7 cellular contexts compared by ENCODE assay signal in the genomic region with DNA sequence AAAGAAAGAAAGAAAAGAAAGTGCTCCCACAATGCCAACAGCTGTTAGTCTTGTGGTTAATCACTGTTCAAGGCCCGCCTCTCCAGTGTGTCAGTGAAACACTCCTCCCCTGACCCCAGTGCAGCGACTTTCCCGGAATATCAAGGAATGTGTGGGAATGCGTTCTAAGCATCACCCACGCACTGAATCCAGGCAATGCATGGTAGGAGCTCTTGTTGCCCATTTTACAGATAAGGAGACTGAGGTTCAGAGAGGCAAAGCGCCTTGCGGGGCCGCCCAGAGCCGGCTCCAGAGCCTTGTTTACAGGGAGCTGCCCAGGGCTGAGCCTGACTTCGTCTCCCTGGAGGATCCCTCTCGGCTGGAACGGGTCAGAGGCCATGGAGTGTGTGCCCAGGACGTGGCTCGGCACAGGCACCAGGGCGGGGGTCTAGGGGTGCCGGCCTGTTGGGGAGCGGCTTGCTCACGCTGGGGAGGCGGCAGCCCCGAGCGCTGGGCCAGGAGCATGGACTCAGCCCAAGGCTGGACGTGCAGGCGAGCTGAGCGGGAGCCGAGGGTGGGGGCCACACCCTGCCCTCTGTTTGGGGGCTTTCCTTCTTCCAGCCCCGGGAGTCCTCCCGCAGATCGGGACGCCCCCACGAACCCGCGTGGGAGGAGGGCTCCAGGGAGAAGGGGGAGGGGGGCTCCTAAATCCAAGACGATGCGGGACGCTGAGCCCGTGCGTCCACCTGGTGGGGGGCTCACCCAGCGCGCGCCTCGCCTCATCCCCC. TPM values are rescaled to one million over a fixed set of nuclear protein-coding genes. Genes with fewer than 3 reads are reported as not detected.
DNase-seq lines count a peak whose midpoint lies in the region; ATAC-seq and TF ChIP-seq lines count a peak whose summit lies in the region.

No MANE protein-coding gene starts in this region.

- no peak for TF ChIP-seq RAD21 in IMR-90 (IDR thresholded peaks at IDR 0.05; ENCODE audit: low read length)

- peaks cover 4% of the 10 kb centered on the region; the same call in 1 of the 2 replicates for H3K9me3 ChIP-seq in IMR-90 (ENCODE audit: control insufficient read depth, insufficient read depth, low read length)
- peaks cover 0 to 10% (median 0%) of the 10 kb centered on the region in 11 donors for H3K9me3 ChIP-seq in heart right ventricle

- peak overlapping the region; percentile 10 to 42; a peak in 3 of 4 replicates for H4K8ac ChIP-seq in IMR-90 (ENCODE audit: low read depth in 2 of 2, low read length in 2 of 2)

- peak overlapping the region; percentile 84 for H3K27ac Mint-ChIP-seq in activated naive CD8-positive, alpha-beta T cell treated with anti-CD3 and anti-CD28 coated beads, Interleukin-2, amount 50 U/mL, for 24 hours

- H3K36me3 ChIP-seq in IMR-90 (ENCODE audit: control insufficient read depth, insufficient read depth, low read length) (peaks cover 26% of the 10 kb centered on the region), heart right ventricle (peaks cover 0 to 32% (median 26%) of the 10 kb centered on the region in 9 donors)

- TF ChIP-seq POLR2A in IMR-90 (IDR thresholded peaks at IDR 0.05; ENCODE audit: low read depth, low read length) = no peak

- H2BK20ac ChIP-seq in IMR-90 (ENCODE audit: low read depth, low read length) = no peak overlapping the region

- in situ Hi-C loops in IMR-90 (cut with MboI; ENCODE audit: low sequenced_read_pairs) = no loop called here

- H2BK120ac ChIP-seq in IMR-90 (ENCODE audit: low read depth, low read length) = peak overlapping the region; percentile 59

- H3K27me3 ChIP-seq in IMR-90 (ENCODE audit: control insufficient read depth, insufficient read depth, low read length) (no peaks in the 10 kb centered on the region), heart right ventricle (no peaks in the 10 kb centered on the region)

- peak overlapping the region; percentile 85 for H3K4me3 Mint-ChIP-seq in activated naive CD8-positive, alpha-beta T cell treated with anti-CD3 and anti-CD28 coated beads, Interleukin-2, amount 50 U/mL, for 24 hours

- peak overlapping the region; percentile 85 for H3K14ac ChIP-seq in IMR-90 (replicated peaks; ENCODE audit: low read depth, low read length)

- intact Hi-C loops in IMR-90 (cut with micrococcal nuclease) (no loop called here), heart right ventricle (cut with DNase I) (loop anchor here in 1 of 10 donors (2.0 kb wide), 1 partner anchor 18 kb away; the partner anchor contains the start of gene ST6GALNAC4)

- peak; percentile 36 for ATAC-seq in IMR-90 (ENCODE audit: low read depth)
- peak; percentile 6 for ATAC-seq in activated naive CD8-positive, alpha-beta T cell treated with anti-CD3 and anti-CD28 coated beads, Interleukin-2, amount 50 U/mL, for 24 hours
- peak; percentile 32 to 71 (median 58) for ATAC-seq in heart right ventricle
- ATAC-seq in HG02870 (IDR thresholded peaks at IDR 0.05; ENCODE audit: unreplicated experiment) = no peak

- WGBS in IMR-90 (ENCODE audit: extremely low coverage in 2 of 2, insufficient read length in 1 of 2), 2 experiments = 12% methylated on average over 13 of the region's 41 CpGs; no CpG with 5 or more reads in 1 of the 2 experiments
- WGBS in heart right ventricle, 2 donors = 10 to 13% methylated on average over 32 to 41 of the region's 41 CpGs

- CTCF ChIA-PET in IMR-90 (lab: Yijun Ruan, JAX) = interaction anchor here (1.2 kb wide), 1 partner anchor 164 kb away, joined by 4 read pairs; the partner anchor contains the start of gene TOR2A

- peak; percentile 89 for DNase-seq in IMR-90
- peak; percentile 43 for DNase-seq in activated naive CD8-positive, alpha-beta T cell treated with anti-CD3 and anti-CD28 coated beads, Interleukin-2, amount 50 U/mL, for 24 hours
- DNase-seq in heart right ventricle = peak; percentile 52 to 79
- peak; percentile 88 for DNase-seq in renal cortical epithelial cell (ENCODE audit: low read depth)
- no peak for DNase-seq in NCI-H146 (lab: John Stamatoyannopoulos, UW)

- peak overlapping the region; percentile 83 for H3K4ac ChIP-seq in IMR-90 (ENCODE audit: low read depth, low read length)

- H4K5ac ChIP-seq in IMR-90 (ENCODE audit: low read depth, low read length) = peak overlapping the region; percentile 55

- TF ChIP-seq CTCF in GM12875 (IDR thresholded peaks at IDR 0.05; ENCODE audit: borderline replicate concordance, insufficient read depth, low read depth, low read length) (no peak), IMR-90 (conservative IDR thresholded peaks at IDR 0.05; ENCODE audit: low read depth, low read length) (no peak), heart right ventricle (IDR thresholded peaks at IDR 0.05) (no peak)

- H3K4me2 ChIP-seq in IMR-90 (ENCODE audit: low read depth, low read length) = peak overlapping the region; percentile 32

- H3K79me1 ChIP-seq in IMR-90 (ENCODE audit: low read depth in 1 of 2, low read length in 2 of 2) = peaks cover 19 to 56% of the 10 kb centered on the region in 2 experiments; a peak in 3 of 4 replicates

- H3K27me3 Mint-ChIP-seq in activated naive CD8-positive, alpha-beta T cell treated with anti-CD3 and anti-CD28 coated beads, Interleukin-2, amount 50 U/mL, for 24 hours = no peaks in the 10 kb centered on the region

- H3K9ac ChIP-seq in IMR-90 (ENCODE audit: low read depth, low read length) = peak overlapping the region; percentile 91

- POLR2A ChIA-PET in IMR-90 (lab: Charles Lee; ENCODE audit: unreplicated experiment) = interaction anchor here (0.8 kb wide), 1 partner anchor 14 kb away, joined by 3 read pairs; no protein-coding TSS in a partner anchor

- peaks cover 4% of the 10 kb centered on the region for H3K9me3 Mint-ChIP-seq in activated naive CD8-positive, alpha-beta T cell treated with anti-CD3 and anti-CD28 coated beads, Interleukin-2, amount 50 U/mL, for 24 hours

- H2AK9ac ChIP-seq in IMR-90 (replicated peaks; ENCODE audit: low read depth, low read length, poor library complexity) = peak overlapping the region; percentile 88

- peak overlapping the region; percentile 74 for H2AK5ac ChIP-seq in IMR-90 (ENCODE audit: low read depth, low read length)

- H2BK5ac ChIP-seq in IMR-90 (ENCODE audit: low read depth, low read length, poor library complexity, severe bottlenecking) = peak overlapping the region; percentile 89

- H2AFZ ChIP-seq in IMR-90 (replicated peaks; ENCODE audit: low read length, poor library complexity) = peak overlapping the region; percentile 86

- H4K91ac ChIP-seq in IMR-90 (ENCODE audit: insufficient read depth, low read depth, low read length) = peak overlapping the region; percentile 68

- peaks cover 23% of the 10 kb centered on the region for H3K4me1 ChIP-seq in IMR-90 (ENCODE audit: control insufficient read depth, insufficient read depth, low read length)
- peaks cover 18 to 52% (median 39%) of the 10 kb centered on the region in 9 donors for H3K4me1 ChIP-seq in heart right ventricle

- H3K27ac ChIP-seq in IMR-90 (ENCODE audit: insufficient read depth, low read length) = peak overlapping the region; percentile 95
- H3K27ac ChIP-seq in heart right ventricle = peak overlapping the region; percentile 85 to 98 (median 95)

- peaks cover 16% of the 10 kb centered on the region for H3K9me1 ChIP-seq in IMR-90 (ENCODE audit: insufficient read depth, low read length)

- BruUV-seq in IMR-90 (replicated peaks; lab: Mats Ljungman, UMichigan) = no TSS peak

- H3K4me3 ChIP-seq in GM12875 (ENCODE audit: low read depth, low read length) (peak overlapping the region; percentile 81), IMR-90 (ENCODE audit: insufficient read depth, low read depth, low read length) (peak overlapping the region; percentile 98), heart right ventricle (peak overlapping the region; percentile 88 to 100 (median 98))

- peaks cover 27% of the 10 kb centered on the region for H4K20me1 ChIP-seq in IMR-90 (ENCODE audit: insufficient read depth, low read length)

- H3K23ac ChIP-seq in IMR-90 (ENCODE audit: low read depth, low read length) = peak overlapping the region; percentile 91

- peak overlapping the region; percentile 81 for H3K18ac ChIP-seq in IMR-90 (ENCODE audit: low read depth, low read length)

- dilution Hi-C loops in IMR-90 (cut with HindIII; ENCODE audit: low sequenced_read_pairs, unreplicated experiment) = no loop called here

- peaks cover 39% of the 10 kb centered on the region for H3K4me1 Mint-ChIP-seq in activated naive CD8-positive, alpha-beta T cell treated with anti-CD3 and anti-CD28 coated beads, Interleukin-2, amount 50 U/mL, for 24 hours

- H3K36me3 Mint-ChIP-seq in activated naive CD8-positive, alpha-beta T cell treated with anti-CD3 and anti-CD28 coated beads, Interleukin-2, amount 50 U/mL, for 24 hours (ENCODE audit: low read depth) = peaks cover 40% of the 10 kb centered on the region

- no peak overlapping the region for H2BK15ac ChIP-seq in IMR-90 (ENCODE audit: low read depth, low read length)

- peak overlapping the region; percentile 56 for H3K56ac ChIP-seq in IMR-90 (ENCODE audit: extremely low read depth, insufficient read depth, low read length)

RNA-seq across cellular contexts. Expression of gene ST6GALNAC6, which starts 0.8 kb away (rescaled TPM):
- total RNA-seq in IMR-90 (2012; rRNA removed) (35.3 and 35.7 TPM in 2 replicates), heart right ventricle (10 to 100 TPM; 32.8 to 52.0 (median 44.7) TPM), renal cortical epithelial cell (23.1 and 30.5 TPM in 2 replicates)
- polyA plus RNA-seq in IMR-90 (2012; rRNA removed) (47.6 and 48.6 TPM in 2 replicates), heart right ventricle (10 to 100 TPM; 33.0 to 40.5 TPM)
- 41.6 and 60.0 TPM in 2 replicates for polyA plus RNA-seq in IMR-90 (2012; cell fraction: cytosol; rRNA removed)
- 105 and 190 TPM in 2 replicates for polyA plus RNA-seq in IMR-90 (2012; cell fraction: nucleus; rRNA removed; ENCODE audit: low replicate concordance)

RNA-seq across cellular contexts. Expression of gene ST6GALNAC4, which starts 18.2 kb away (rescaled TPM):
- total RNA-seq in IMR-90 (2012; rRNA removed) = 11.9 and 12.5 TPM in 2 replicates
- 32.9 and 42.2 TPM in 2 replicates for polyA plus RNA-seq in IMR-90 (2012; rRNA removed)
- polyA plus RNA-seq in IMR-90 (2012; cell fraction: cytosol; rRNA removed) = 18.6 and 48.3 TPM in 2 replicates
- polyA plus RNA-seq in IMR-90 (2012; cell fraction: nucleus; rRNA removed; ENCODE audit: low replicate concordance) = 25.4 and 59.2 TPM in 2 replicates
- 10 to 100 TPM; 23.2 to 52.9 (median 33.9) TPM for total RNA-seq in heart right ventricle
- 10 to 100 TPM; 10.8 to 48.6 TPM for polyA plus RNA-seq in heart right ventricle
- 31.8 and 33.0 TPM in 2 replicates for total RNA-seq in renal cortical epithelial cell

RNA-seq across cellular contexts. Expression of gene AK1, which starts 21.1 kb away (rescaled TPM):
- total RNA-seq in IMR-90 (2012; rRNA removed) = 44.8 and 51.4 TPM in 2 replicates
- 119 and 126 TPM in 2 replicates for polyA plus RNA-seq in IMR-90 (2012; rRNA removed)
- polyA plus RNA-seq in IMR-90 (2012; cell fraction: cytosol; rRNA removed) = 146 and 387 TPM in 2 replicates
- polyA plus RNA-seq in IMR-90 (2012; cell fraction: nucleus; rRNA removed; ENCODE audit: low replicate concordance) = 158 and 207 TPM in 2 replicates
- 100 to 1,000 TPM; 553 to 918 (median 731) TPM for total RNA-seq in heart right ventricle
- polyA plus RNA-seq in heart right ventricle = 1,000 to 10,000 TPM in 1 of 2 donors, 100 to 1,000 TPM in 1; 500 to 1,050 TPM
- total RNA-seq in renal cortical epithelial cell = 37.3 and 43.8 TPM in 2 replicates

RNA-seq across cellular contexts. Expression of gene PIP5KL1, which starts 32.0 kb away (rescaled TPM):
- total RNA-seq in IMR-90 (2012; rRNA removed) (0.28 and 0.36 TPM in 2 replicates), heart right ventricle (under 1 TPM in 7 of 10 donors, not detected in 3; 0.25 to 0.59 (median 0.47) TPM), renal cortical epithelial cell (0.65 and 2.1 TPM in 2 replicates)
- polyA plus RNA-seq in IMR-90 (2012; rRNA removed) (2.7 and 3.6 TPM in 2 replicates), heart right ventricle (under 1 TPM in 1 of 2 donors, not detected in 1; 0.28 TPM)
- 2.5 and 3.4 TPM in 2 replicates for polyA plus RNA-seq in IMR-90 (2012; cell fraction: cytosol; rRNA removed)
- polyA plus RNA-seq in IMR-90 (2012; cell fraction: nucleus; rRNA removed; ENCODE audit: low replicate concordance) = 22.0 and 36.8 TPM in 2 replicates

RNA-seq across cellular contexts. Expression of gene DPM2, which starts 39.0 kb away (rescaled TPM):
- total RNA-seq in IMR-90 (2012; rRNA removed) = 10.8 TPM in 2 replicates
- 60.6 and 60.9 TPM in 2 replicates for polyA plus RNA-seq in IMR-90 (2012; rRNA removed)
- polyA plus RNA-seq in IMR-90 (2012; cell fraction: cytosol; rRNA removed) = 40.8 and 52.3 TPM in 2 replicates
- 40.3 and 50.7 TPM in 2 replicates for polyA plus RNA-seq in IMR-90 (2012; cell fraction: nucleus; rRNA removed; ENCODE audit: low replicate concordance)
- 10 to 100 TPM in 8 of 10 donors, 1 to 10 TPM in 2; 7.2 to 15.4 (median 12.3) TPM for total RNA-seq in heart right ventricle
- 10 to 100 TPM; 16.7 to 31.1 TPM for polyA plus RNA-seq in heart right ventricle
- 6.4 and 7.1 TPM in 2 replicates for total RNA-seq in renal cortical epithelial cell

Comparison
In these comparisons a context has a peak if more than half of its experiments do, and no peak if none do; other contexts are left out.
1. RNA of gene AK1, which starts 21.1 kb away (total RNA-seq): 553 to 918 TPM in heart right ventricle; 44.8 to 51.4 TPM in IMR-90 and 37.3 to 43.8 TPM in renal cortical epithelial cell; every median in the first group is over 10 times any median in the second.
2. Peak in every context shown above with its lines, with median percentiles within 50 percentile points of each other: H3K4me3 ChIP-seq.